Comparison of ENCODE assay signal across 8 cellular contexts in the genomic region with DNA sequence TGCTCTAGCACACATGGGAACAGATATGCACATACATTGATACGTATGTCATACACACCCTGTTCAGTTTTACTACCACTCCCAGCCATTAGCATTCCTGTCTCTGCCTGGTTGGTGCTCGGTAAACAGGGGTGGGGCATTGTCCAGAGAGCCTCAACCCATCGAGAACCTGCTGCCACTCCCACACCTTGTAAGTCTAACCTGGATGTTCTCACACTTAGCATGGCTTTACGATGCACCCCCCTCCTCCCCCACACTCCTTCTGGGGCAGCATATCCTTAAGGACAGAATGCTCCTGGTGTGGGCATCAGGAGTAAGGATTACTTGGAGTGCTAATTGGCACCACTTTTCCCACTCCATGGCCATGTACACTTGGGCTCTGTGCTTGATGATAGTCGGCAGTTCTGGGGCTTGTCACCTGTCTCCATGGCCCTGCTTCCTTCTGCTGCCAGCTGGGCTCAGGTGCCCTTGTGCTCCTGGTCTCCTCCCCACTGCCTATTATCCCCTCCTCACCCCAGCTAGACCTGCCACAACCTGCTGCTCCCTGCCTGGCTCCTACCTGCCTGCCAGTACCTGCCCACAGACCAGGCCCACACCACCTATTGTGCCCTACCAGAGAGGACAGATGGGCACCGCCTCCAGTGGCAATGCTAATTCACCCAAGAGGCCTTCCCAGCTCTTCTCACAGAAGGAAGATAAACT. TPM values are rescaled to one million over a fixed set of nuclear protein-coding genes. Genes with fewer than 3 reads are reported as not detected.
DNase-seq lines count a peak whose midpoint lies in the region; ATAC-seq and TF ChIP-seq lines count a peak whose summit lies in the region.

No MANE protein-coding gene starts in this region.

- no peaks in the 10 kb centered on the region for H3K27me3 ChIP-seq in HUES6 (ENCODE audit: control insufficient read depth, insufficient read depth, low read length)
- no peaks in the 10 kb centered on the region for H3K27me3 ChIP-seq in gastrocnemius medialis

- in situ Hi-C loops in ACHN (cut with HindIII; ENCODE audit: low pct_ligation_motif_present, low pct_unique_long_range_greater_than_20kb, low sequenced_read_pairs) (loop anchor here (10.0 kb wide), 1 partner anchor 72 kb away; a partner anchor contains a TSS), gastrocnemius medialis (cut with MboI; ENCODE audit: low sequenced_read_pairs in 4 of 4) (no loop called here)

- H3K4me3 ChIP-seq in HUES6 (ENCODE audit: low read depth, low read length) (peak overlapping the region; percentile 35; the same call in 1 of the 2 replicates), gastrocnemius medialis (peak overlapping the region in 1 of 4 donors; percentile 43)

- TF ChIP-seq CTCF in CD14-positive monocyte (IDR thresholded peaks at IDR 0.05) (no peak), gastrocnemius medialis (IDR thresholded peaks at IDR 0.05 in 4 of 5, conservative IDR thresholded peaks at IDR 0.05 in 1 of 5) (no peak)

- H3K9me3 ChIP-seq in HUES6 (ENCODE audit: control insufficient read depth, insufficient read depth, low read depth, low read length) (no peaks in the 10 kb centered on the region), gastrocnemius medialis (no peaks in the 10 kb centered on the region)

- DNase-seq in CD14-positive monocyte (ENCODE audit: low spot score) (no peak), mucosa of gallbladder (ENCODE audit: low spot score) (peak; percentile 69), ACHN (no peak), gastrocnemius medialis (no peak)

- H3K4me1 ChIP-seq in HUES6 (ENCODE audit: control insufficient read depth, insufficient read depth, low read length) (peaks cover 25% of the 10 kb centered on the region), gastrocnemius medialis (peaks cover 4 to 8% of the 10 kb centered on the region in 2 donors)

- ATAC-seq in GM21786 (IDR thresholded peaks at IDR 0.05; ENCODE audit: unreplicated experiment) (no peak), GM21367 (IDR thresholded peaks at IDR 0.05; ENCODE audit: unreplicated experiment) (no peak), gastrocnemius medialis (no peak)

- peaks cover 0 to 3% (median 0%) of the 10 kb centered on the region in 7 donors for H3K9me3 Mint-ChIP-seq in CD14-positive monocyte
- no peaks in the 10 kb centered on the region for H3K9me3 Mint-ChIP-seq in activated naive CD8-positive, alpha-beta T cell (ENCODE audit: low read depth)

- TF ChIP-seq POLR2A in gastrocnemius medialis (IDR thresholded peaks at IDR 0.05) = no peak

- H3K27me3 Mint-ChIP-seq in CD14-positive monocyte (ENCODE audit: low read depth in 3 of 3) = peaks cover 7 to 21% (median 11%) of the 10 kb centered on the region in 3 donors
- H3K27me3 Mint-ChIP-seq in activated naive CD8-positive, alpha-beta T cell = no peaks in the 10 kb centered on the region

- H3K36me3 ChIP-seq in HUES6 (ENCODE audit: control insufficient read depth, insufficient read depth, low read length) (peaks cover 35% of the 10 kb centered on the region), gastrocnemius medialis (peaks cover 0 to 29% of the 10 kb centered on the region in 2 donors)

- intact Hi-C loops in CD14-positive monocyte (cut with micrococcal nuclease) (no loop called here), gastrocnemius medialis (cut with DNase I; ENCODE audit: low total_unique reads) (no loop called here)

- peaks cover 9% of the 10 kb centered on the region for H3K4me1 Mint-ChIP-seq in CD14-positive monocyte
- peaks cover 10% of the 10 kb centered on the region for H3K4me1 Mint-ChIP-seq in activated naive CD8-positive, alpha-beta T cell (ENCODE audit: low read depth)

- peak overlapping the region; percentile 27 to 84 for H3K4me3 Mint-ChIP-seq in CD14-positive monocyte
- H3K4me3 Mint-ChIP-seq in activated naive CD8-positive, alpha-beta T cell = peak overlapping the region; percentile 73

- H3K27ac ChIP-seq in HUES6 (ENCODE audit: low read depth, low read length) = no peak overlapping the region
- H3K27ac ChIP-seq in gastrocnemius medialis = no peak overlapping the region

- peak overlapping the region in 1 of 7 donors; percentile 25 for H3K27ac Mint-ChIP-seq in CD14-positive monocyte
- peak overlapping the region; percentile 77 for H3K27ac Mint-ChIP-seq in activated naive CD8-positive, alpha-beta T cell

- peaks cover 44 to 55% of the 10 kb centered on the region in 2 donors for H3K36me3 Mint-ChIP-seq in CD14-positive monocyte
- peaks cover 6% of the 10 kb centered on the region for H3K36me3 Mint-ChIP-seq in activated naive CD8-positive, alpha-beta T cell

- H3K9ac ChIP-seq in HUES6 (ENCODE audit: low read length) = peak overlapping the region; percentile 24

RNA-seq across cellular contexts. Expression of a gene that starts 0.7 kb away (rescaled TPM):
- polyA plus RNA-seq in CD14-positive monocyte = under 1 TPM; 0.09 to 0.10 TPM
- total RNA-seq in mucosa of gallbladder (77.2 TPM), gastrocnemius medialis (1 to 10 TPM; 1.8 to 5.8 (median 5.2) TPM)

RNA-seq across cellular contexts. Expression of a gene that starts 36.2 kb away (rescaled TPM):
- 10 to 100 TPM; 19.0 to 30.2 TPM for polyA plus RNA-seq in CD14-positive monocyte
- total RNA-seq in mucosa of gallbladder (78.5 TPM), gastrocnemius medialis (10 to 100 TPM; 35.8 to 41.3 (median 39.8) TPM)

RNA-seq across cellular contexts. Expression of a gene that starts 42.5 kb away (rescaled TPM):
- 1 to 10 TPM; 5.2 to 9.7 TPM for polyA plus RNA-seq in CD14-positive monocyte
- total RNA-seq in mucosa of gallbladder = 64.1 TPM
- total RNA-seq in gastrocnemius medialis = 1 to 10 TPM; 4.6 to 6.2 (median 5.4) TPM

RNA-seq across cellular contexts. Expression of a gene that starts 54.8 kb away (rescaled TPM):
- 10 to 100 TPM in 1 of 2 donors, 1 to 10 TPM in 1; 10.0 to 11.4 TPM for polyA plus RNA-seq in CD14-positive monocyte
- total RNA-seq in mucosa of gallbladder (90.9 TPM), gastrocnemius medialis (10 to 100 TPM; 75.7 to 96.3 (median 85.9) TPM)

Comparison
In these comparisons a context has a peak if more than half of its experiments do, and no peak if none do; other contexts are left out.
1. RNA of a gene that starts 0.7 kb away (total RNA-seq): 77.2 TPM in mucosa of gallbladder (single experiment); 1.8 to 5.8 TPM in gastrocnemius medialis; every median in the first group is over 10 times any median in the second.